1 cellular context compared by ENCODE assay signal in genomic region chr2:37083873-37084792, GRCh38.
TF ChIP-seq lines count a peak whose summit lies in the region.

Gene GPATCH11, plus strand, starts transcription at chr2:37084518. Its CDS starts 3,864 bp downstream, at chr2:37088382.
Gene HEATR5B, minus strand, starts transcription at chr2:37084372. Its CDS starts 958 bp downstream, at chr2:37083414.

TF ChIP-seq in HepG2, 621 proteins besides CTCF, POLR2A, EP300 and RAD21 (continued from another document and continues in another):
- TF ChIP-seq ELK4 (CRISPR knock-in tag; IDR thresholded peaks at IDR 0.05; ENCODE audit: borderline replicate concordance) (no peak), SRSF1 (optimal IDR thresholded peaks at IDR 0.05; ENCODE audit: low read depth, low read length) (peak; percentile 48), ZNF737 (CRISPR knock-in tag; IDR thresholded peaks at IDR 0.05; ENCODE audit: borderline replicate concordance) (no peak), AHDC1 (CRISPR knock-in tag; IDR thresholded peaks at IDR 0.05; ENCODE audit: borderline replicate concordance) (peak; percentile 61; the same call in 1 of the 2 replicates), MEIS2 (CRISPR knock-in tag; IDR thresholded peaks at IDR 0.05) (peak; percentile 68), MATR3 (CRISPR knock-in tag; IDR thresholded peaks at IDR 0.05) (no peak), MAFK (conservative IDR thresholded peaks at IDR 0.05 in 1 of 2, IDR thresholded peaks at IDR 0.05 in 1 of 2; ENCODE audit: low read length in 2 of 2) (no peak), ZNF639 (CRISPR knock-in tag; conservative IDR thresholded peaks at IDR 0.05) (0 out of 2 replicates have a peak, but pooled peaks have one; percentile 17), ZSCAN21 (CRISPR knock-in tag; IDR thresholded peaks at IDR 0.05; ENCODE audit: borderline replicate concordance) (peak; percentile 58; the same call in 1 of the 2 replicates), ETS1 (CRISPR knock-in tag; IDR thresholded peaks at IDR 0.05) (0 out of 2 replicates have a peak, but pooled peaks have one; percentile 57), ZNF318 (CRISPR knock-in tag; IDR thresholded peaks at IDR 0.05) (no peak; the same call in 1 of the 2 replicates), AFF4 (CRISPR knock-in tag; IDR thresholded peaks at IDR 0.05) (no peak; the same call in 1 of the 2 replicates), ZFP41 (CRISPR knock-in tag; IDR thresholded peaks at IDR 0.05; ENCODE audit: borderline replicate concordance) (0 out of 2 replicates have a peak, but pooled peaks have one; percentile 22), ZNF280B (CRISPR knock-in tag; IDR thresholded peaks at IDR 0.05; ENCODE audit: borderline replicate concordance) (0 out of 2 replicates have a peak, but pooled peaks have one; percentile 64), ZNF564 (CRISPR knock-in tag; IDR thresholded peaks at IDR 0.05) (peak; percentile 68; the same call in 1 of the 2 replicates), ZMYM3 (CRISPR knock-in tag; IDR thresholded peaks at IDR 0.05) (0 out of 2 replicates have a peak, but pooled peaks have one; percentile 27), ZNF670 (CRISPR knock-in tag; IDR thresholded peaks at IDR 0.05; ENCODE audit: borderline replicate concordance) (peak; percentile 91), ZNF776 (CRISPR knock-in tag; IDR thresholded peaks at IDR 0.05) (peak; percentile 94), ZNF34 (CRISPR knock-in tag; IDR thresholded peaks at IDR 0.05; ENCODE audit: borderline replicate concordance) (peak; percentile 87; the same call in 1 of the 2 replicates), ZNF281 (CRISPR knock-in tag; IDR thresholded peaks at IDR 0.05; ENCODE audit: borderline replicate concordance) (0 out of 2 replicates have a peak, but pooled peaks have one; percentile 10), CHD2 (IDR thresholded peaks at IDR 0.05; ENCODE audit: low read depth, low read length) (peak; percentile 9; the same call in 1 of the 2 replicates)
